ENCODE assay signal across 19 cellular contexts in the genomic region with DNA sequence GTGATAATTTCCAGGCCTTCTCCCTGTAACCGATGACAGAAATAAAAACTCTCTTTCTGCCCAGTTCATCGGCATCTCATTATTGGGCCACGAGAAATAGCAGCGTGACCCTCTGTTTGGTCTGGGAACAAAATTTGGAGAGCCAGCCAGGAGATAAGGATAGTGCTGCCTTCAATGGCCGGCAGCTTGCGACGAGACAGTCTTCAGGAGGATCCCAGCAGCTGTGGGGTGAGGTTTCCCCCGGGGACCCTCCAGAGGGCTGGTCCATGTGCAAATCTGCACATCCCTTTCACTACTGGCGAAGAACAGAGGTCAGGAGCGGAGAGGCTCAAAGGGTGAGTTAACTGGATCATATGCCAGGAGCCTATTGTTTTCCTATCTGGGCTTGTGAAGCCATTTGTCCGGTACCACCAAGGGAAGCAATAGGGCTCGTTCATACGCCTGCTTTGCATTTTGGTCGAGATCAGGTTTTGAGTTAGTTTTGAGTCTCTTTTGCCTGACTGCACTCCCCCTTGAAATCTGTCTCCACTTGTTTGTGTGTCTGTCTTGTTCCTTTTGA. TPM values are rescaled to one million over a fixed set of nuclear protein-coding genes. Genes with fewer than 3 reads are reported as not detected.
DNase-seq lines count a peak whose midpoint lies in the region; ATAC-seq and TF ChIP-seq lines count a peak whose summit lies in the region.
"Had no signal": no experiment of that assay in that cellular context is flagged by ENCODE, and none has a peak within 500 bp of the region (broad histone marks: within the 10 kb centered on the region; RNA-seq: fewer than 3 reads in every experiment).

No MANE protein-coding gene starts in this region.

- H2AFZ ChIP-seq in GM23338 (0 out of 2 replicates have a peak overlapping the region, but pooled peaks have one; percentile 69), parathyroid adenoma (peak overlapping the region; percentile 89)

- no peak for DNase-seq in GM23338 (ENCODE audit: low spot score)
- DNase-seq in endodermal cell = peak; percentile 24
- DNase-seq in right cardiac atrium = peak in 2 of 3 donors; percentile 71 to 75
- no peak for DNase-seq in mesenteric fat pad (ENCODE audit: low spot score)
- no peak for DNase-seq in activated CD4-positive, CD25-positive, alpha-beta regulatory T cell (lab: John Stamatoyannopoulos, UW)
- DNase-seq: C1 segment of cervical spinal cord, DMS 273 treated with DMSO at 0.1 percent for 48 hours, MG63, NCI-H1092, NCI-H146, NCI-H2081 treated with DMSO at 0.1 percent for 48 hours, NCI-H510A, NCI-H82, PC-3 had no signal

- ATAC-seq in GM23338 (no peak), right cardiac atrium (peak; percentile 73 to 82), gastroesophageal sphincter (no peak), HG03469 (IDR thresholded peaks at IDR 0.05; ENCODE audit: unreplicated experiment) (no peak)
- ATAC-seq: PC-3 had no signal

- H3K4me2 ChIP-seq in GM23338 (no peak overlapping the region), parathyroid adenoma (ENCODE audit: low read length) (no peak overlapping the region)

- H3K36me3 Mint-ChIP-seq in GM23338 (ENCODE audit: low read depth) = no peaks in the 10 kb centered on the region
- no peaks in the 10 kb centered on the region for H3K36me3 Mint-ChIP-seq in endodermal cell (ENCODE audit: low read depth)

- TF ChIP-seq EP300 in gastroesophageal sphincter (IDR thresholded peaks at IDR 0.05) = no peak

- H3K9me3 Mint-ChIP-seq in GM23338 (no peaks in the 10 kb centered on the region), endodermal cell (no peaks in the 10 kb centered on the region)

- H3K79me2 ChIP-seq in GM23338 (replicated peaks; ENCODE audit: insufficient read depth) (no peaks in the 10 kb centered on the region), parathyroid adenoma (no peaks in the 10 kb centered on the region)

- H3K4me1 Mint-ChIP-seq in GM23338 = peaks cover 11% of the 10 kb centered on the region
- peaks cover 30% of the 10 kb centered on the region for H3K4me1 Mint-ChIP-seq in endodermal cell

- WGBS in endodermal cell (ENCODE audit: insufficient coverage in 1 of 2, insufficient read length in 1 of 2), 2 experiments = 93 to 94% methylated on average over 13 to 14 of the region's 14 CpGs
- WGBS in right cardiac atrium = 47% methylated on average over 14 of the region's 14 CpGs
- 77 to 100% methylated on average over 2 to 10 of the region's 14 CpGs for WGBS in gastroesophageal sphincter (ENCODE audit: low coverage in 1 of 2), 2 donors

- H3K9ac ChIP-seq in endodermal cell (ENCODE audit: extremely low read depth, low read length, poor library complexity, severe bottlenecking) (no peak overlapping the region), parathyroid adenoma (no peak overlapping the region)

- H3K9me2 ChIP-seq in GM23338 (ENCODE audit: insufficient read depth) = no peaks in the 10 kb centered on the region

- TF ChIP-seq POLR2A in gastroesophageal sphincter (IDR thresholded peaks at IDR 0.05) = no peak

- intact Hi-C loops in right cardiac atrium (cut with DNase I) = no loop called here

- H3K4me3 ChIP-seq in GM23338 (no peak overlapping the region), endodermal cell (ENCODE audit: low read length) (no peak overlapping the region), right cardiac atrium (ENCODE audit: low read length) (peak overlapping the region; percentile 12), parathyroid adenoma (ENCODE audit: low read depth, low read length) (no peak overlapping the region), gastroesophageal sphincter (no peak overlapping the region)
- H3K4me3 ChIP-seq: MG63 had no signal

- H3K9me3 ChIP-seq in endodermal cell (ENCODE audit: control insufficient read depth, low read length) = no peaks in the 10 kb centered on the region
- H3K9me3 ChIP-seq in right cardiac atrium (ENCODE audit: control insufficient read depth, low read length) = no peaks in the 10 kb centered on the region
- no peaks in the 10 kb centered on the region for H3K9me3 ChIP-seq in parathyroid adenoma (ENCODE audit: control insufficient read depth, low read length)
- no peaks in the 10 kb centered on the region for H3K9me3 ChIP-seq in gastroesophageal sphincter
- H3K9me3 ChIP-seq: MG63 had no signal

- H3F3A ChIP-seq in GM23338 (replicated peaks; ENCODE audit: low read depth) = no peaks in the 10 kb centered on the region

- H3K27me3 Mint-ChIP-seq in GM23338 (ENCODE audit: insufficient read depth, low read depth, poor library complexity) = peaks cover 2% of the 10 kb centered on the region
- no peaks in the 10 kb centered on the region for H3K27me3 Mint-ChIP-seq in endodermal cell (ENCODE audit: insufficient read depth)

- TF ChIP-seq CTCF in GM23338 (conservative IDR thresholded peaks at IDR 0.05; ENCODE audit: low read depth in 2 of 2) = no peak
- no peak for TF ChIP-seq CTCF in endodermal cell (conservative IDR thresholded peaks at IDR 0.05)
- no peak for TF ChIP-seq CTCF in parathyroid adenoma (IDR thresholded peaks at IDR 0.05)
- TF ChIP-seq CTCF in gastroesophageal sphincter (IDR thresholded peaks at IDR 0.05) = no peak

- H3K4me1 ChIP-seq in GM23338 (ENCODE audit: insufficient read depth) (0 out of 2 replicates have a peak, but pooled peaks cover under 1% of the 10 kb centered on the region), endodermal cell (ENCODE audit: control insufficient read depth, insufficient read depth, low read length) (peaks cover 1% of the 10 kb centered on the region), right cardiac atrium (ENCODE audit: control insufficient read depth, insufficient read depth, low read length) (no peaks in the 10 kb centered on the region), parathyroid adenoma (peaks cover 43% of the 10 kb centered on the region), gastroesophageal sphincter (no peaks in the 10 kb centered on the region)

- H3K27ac Mint-ChIP-seq in GM23338 = no peak overlapping the region
- no peak overlapping the region for H3K27ac Mint-ChIP-seq in endodermal cell

- H4K20me1 ChIP-seq in GM23338 (replicated peaks; ENCODE audit: insufficient read depth) = no peaks in the 10 kb centered on the region

- H3K27ac ChIP-seq in GM23338 (ENCODE audit: low read depth) (no peak overlapping the region), endodermal cell (ENCODE audit: low read depth, low read length) (no peak overlapping the region), right cardiac atrium (ENCODE audit: low read length) (peak overlapping the region; percentile 6), parathyroid adenoma (peak overlapping the region; percentile 88), gastroesophageal sphincter (no peak overlapping the region)

- H3K27me3 ChIP-seq in GM23338 (ENCODE audit: insufficient read depth) (no peaks in the 10 kb centered on the region), endodermal cell (ENCODE audit: control insufficient read depth, insufficient read depth, low read length, poor library complexity, severe bottlenecking) (no peaks in the 10 kb centered on the region), right cardiac atrium (ENCODE audit: control insufficient read depth, insufficient read depth) (no peaks in the 10 kb centered on the region), parathyroid adenoma (ENCODE audit: control insufficient read depth, insufficient read depth, low read length) (no peaks in the 10 kb centered on the region), gastroesophageal sphincter (no peaks in the 10 kb centered on the region)
- H3K27me3 ChIP-seq: MG63 had no signal

- H3K4me3 Mint-ChIP-seq in GM23338 (no peak overlapping the region), endodermal cell (no peak overlapping the region)

- H3K36me3 ChIP-seq in GM23338 (ENCODE audit: insufficient read depth) (no peaks in the 10 kb centered on the region), endodermal cell (ENCODE audit: control insufficient read depth, insufficient read depth, low read length) (no peaks in the 10 kb centered on the region), parathyroid adenoma (ENCODE audit: control insufficient read depth, insufficient read depth, low read length) (no peaks in the 10 kb centered on the region), gastroesophageal sphincter (no peaks in the 10 kb centered on the region)
- H3K36me3 ChIP-seq: MG63 had no signal

RNA-seq across cellular contexts. Expression of gene SLC39A2, which starts 4.8 kb away (rescaled TPM):
- total RNA-seq in GM23338 (2014; rRNA removed; shearing (Covaris generic)) = not detected in 2 replicates
- polyA plus RNA-seq in GM23338 (2016; fragmentation: Nextera tagmentation; extraction: Ambion mirVana) (not detected in 2 replicates), right cardiac atrium (0.16 TPM)
- total RNA-seq in endodermal cell (under 1 TPM; 0.35 to 0.46 TPM), right cardiac atrium (under 1 TPM in 2 of 4 donors, not detected in 2; 0.29 to 0.35 TPM), gastroesophageal sphincter (under 1 TPM in 1 of 4 donors, not detected in 3; 0.59 TPM), mesenteric fat pad (not detected)
- polyA plus RNA-seq in endodermal cell (2013, experiment 1 of 2) = 0.46 TPM
- polyA plus RNA-seq in endodermal cell (2013, experiment 2 of 2) = 0.37 TPM
- total RNA-seq: Daoy, H4, PC-3 had no signal

RNA-seq across cellular contexts. Expression of gene METTL17, which starts 14.1 kb away (rescaled TPM):
- total RNA-seq in GM23338 (2014; rRNA removed; shearing (Covaris generic)) = 156 and 163 TPM in 2 replicates
- polyA plus RNA-seq in GM23338 (2016; fragmentation: Nextera tagmentation; extraction: Ambion mirVana) (74.9 and 77.7 TPM in 2 replicates), right cardiac atrium (39.4 TPM)
- total RNA-seq in endodermal cell (10 to 100 TPM; 65.1 to 80.2 TPM), right cardiac atrium (10 to 100 TPM; 27.0 to 42.4 (median 37.7) TPM), gastroesophageal sphincter (10 to 100 TPM; 25.2 to 94.9 (median 64.1) TPM), mesenteric fat pad (31.6 TPM)
- polyA plus RNA-seq in endodermal cell (2013, experiment 1 of 2) = 103 TPM
- polyA plus RNA-seq in endodermal cell (2013, experiment 2 of 2) = 90.0 TPM

RNA-seq across cellular contexts. Expression of gene NDRG2, which starts 21.0 kb away (rescaled TPM):
- total RNA-seq in GM23338 (2014; rRNA removed; shearing (Covaris generic)) = 15.2 and 20.6 TPM in 2 replicates
- 8.8 and 10.5 TPM in 2 replicates for polyA plus RNA-seq in GM23338 (2016; fragmentation: Nextera tagmentation; extraction: Ambion mirVana)
- total RNA-seq in endodermal cell = 10 to 100 TPM; 46.3 to 52.8 TPM
- 29.0 TPM for polyA plus RNA-seq in endodermal cell (2013, experiment 1 of 2)
- polyA plus RNA-seq in endodermal cell (2013, experiment 2 of 2) = 32.2 TPM
- total RNA-seq in right cardiac atrium = 100 to 1,000 TPM; 219 to 368 (median 330) TPM
- 351 TPM for polyA plus RNA-seq in right cardiac atrium
- 100 to 1,000 TPM; 155 to 259 (median 187) TPM for total RNA-seq in gastroesophageal sphincter
- total RNA-seq in mesenteric fat pad = 120 TPM

RNA-seq across cellular contexts. Expression of gene TPPP2, which starts 26.1 kb away (rescaled TPM):
- not detected in 2 replicates for total RNA-seq in GM23338 (2014; rRNA removed; shearing (Covaris generic))
- not detected in 2 replicates for polyA plus RNA-seq in GM23338 (2016; fragmentation: Nextera tagmentation; extraction: Ambion mirVana)
- total RNA-seq in endodermal cell = 1 to 10 TPM in 1 of 2 donors, under 1 TPM in 1; 0.73 to 1.7 TPM
- not detected for polyA plus RNA-seq in endodermal cell (2013, experiment 1 of 2)
- polyA plus RNA-seq in endodermal cell (2013, experiment 2 of 2) = not detected
- total RNA-seq in right cardiac atrium = 1 to 10 TPM in 3 of 4 donors, under 1 TPM in 1; 0.56 to 1.7 (median 1.1) TPM
- polyA plus RNA-seq in right cardiac atrium = 0.43 TPM
- total RNA-seq in gastroesophageal sphincter = not detected
- total RNA-seq in mesenteric fat pad = not detected
- total RNA-seq: Daoy, H4, PC-3 had no signal

RNA-seq across cellular contexts. Expression of gene RNASE13, which starts 30.7 kb away (rescaled TPM):
- not detected in 2 replicates for total RNA-seq in GM23338 (2014; rRNA removed; shearing (Covaris generic))
- polyA plus RNA-seq in GM23338 (2016; fragmentation: Nextera tagmentation; extraction: Ambion mirVana) (not detected in 2 replicates), right cardiac atrium (not detected)
- total RNA-seq in endodermal cell (not detected), right cardiac atrium (not detected), gastroesophageal sphincter (not detected), mesenteric fat pad (not detected)
- not detected for polyA plus RNA-seq in endodermal cell (2013, experiment 1 of 2)
- not detected for polyA plus RNA-seq in endodermal cell (2013, experiment 2 of 2)
- total RNA-seq: Daoy, H4, PC-3 had no signal

Comparison
In these comparisons a context has a peak if more than half of its experiments do, and no peak if none do; other contexts are left out.
1. ATAC-seq: peak in right cardiac atrium (2 of 2); none in GM23338 (single experiment), gastroesophageal sphincter (single experiment) and HG03469 (single experiment).
2. DNase-seq: peak in endodermal cell (single experiment) and right cardiac atrium (2 of 3); none in GM23338 (single experiment), mesenteric fat pad (single experiment) and activated CD4-positive, CD25-positive, alpha-beta regulatory T cell (0 of 4).
3. H3K27ac ChIP-seq: peak in right cardiac atrium (single experiment) and parathyroid adenoma (single experiment); none in GM23338 (single experiment), endodermal cell (single experiment) and gastroesophageal sphincter (0 of 4).